ENCODE assay signal across 13 cellular contexts in the genomic region with DNA sequence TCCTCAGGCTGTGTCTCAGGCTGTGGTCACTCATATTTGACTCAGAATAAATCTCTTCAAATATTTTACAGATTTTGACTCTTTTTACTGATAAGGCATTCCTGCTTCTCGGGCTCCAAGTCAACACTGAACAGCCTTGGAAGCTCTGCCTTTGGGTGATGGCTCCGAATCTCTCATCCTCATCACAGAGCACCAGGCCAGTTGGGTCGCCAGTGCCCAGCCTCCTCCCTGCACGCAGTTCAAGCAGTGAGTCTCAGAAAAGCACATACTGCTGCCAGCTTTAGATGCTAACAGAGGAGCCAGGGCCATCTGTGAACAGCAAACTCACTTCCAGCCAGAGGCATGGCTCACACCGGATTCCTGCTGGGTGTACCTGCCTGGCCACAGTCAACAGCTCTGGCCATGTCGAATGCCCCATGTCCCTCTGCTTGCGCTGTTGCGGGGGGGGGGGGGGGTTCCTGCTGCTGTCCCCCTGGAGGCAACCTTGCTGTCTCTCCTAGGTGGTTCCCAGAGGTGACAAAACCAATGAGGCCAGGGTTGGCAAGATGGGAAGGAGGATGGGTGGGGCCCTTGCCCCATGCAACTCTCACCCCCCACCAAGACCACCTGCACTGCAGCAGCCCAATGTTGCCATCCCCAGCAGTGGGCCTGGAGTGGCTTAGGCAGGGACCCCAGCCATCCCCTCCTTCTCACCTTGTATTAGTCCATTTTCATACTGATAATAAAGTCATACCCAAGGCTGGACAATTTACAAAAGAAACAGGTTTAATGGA.
A peak's percentile ranks its signal among the peaks of the same experiment; 100 is the strongest.
DNase-seq lines count a peak whose midpoint lies in the region; ATAC-seq and TF ChIP-seq lines count a peak whose summit lies in the region.
"Had no signal": no experiment of that assay in that cellular context is flagged by ENCODE, and none has a peak within 500 bp of the region (broad histone marks: within the 10 kb centered on the region; RNA-seq: fewer than 3 reads in every experiment).

No MANE protein-coding gene starts in this region.

- no peaks in the 10 kb centered on the region for H3K79me2 ChIP-seq in H9 (ENCODE audit: insufficient read depth, low read length)
- no peaks in the 10 kb centered on the region for H3K79me2 ChIP-seq in osteoblast (ENCODE audit: insufficient read depth, low read length)

- peaks cover 23% of the 10 kb centered on the region for H3K9me3 ChIP-seq in H9 (ENCODE audit: control insufficient read depth, low read depth, low read length)
- no peaks in the 10 kb centered on the region for H3K9me3 ChIP-seq in osteoblast (ENCODE audit: low read depth, low read length)
- H3K9me3 ChIP-seq in naive thymus-derived CD4-positive, alpha-beta T cell (ENCODE audit: control insufficient read depth in 2 of 3, low read length in 3 of 3): peaks cover 0 to 19% (median 0%) of the 10 kb centered on the region in 3 experiments

- no peak overlapping the region for H3K56ac ChIP-seq in H9 (ENCODE audit: insufficient read length, low read depth, low read length)

- peak; percentile 34 for DNase-seq in activated CD8-positive, alpha-beta memory T cell treated with anti-CD3 and anti-CD28 coated beads, Interleukin-2, amount 50 U/mL, for 48 hours
- DNase-seq in activated CD8-positive, alpha-beta memory T cell treated with anti-CD3 and anti-CD28 coated beads, Interleukin-2, amount 10 ng/mL, durations not matched to agents 7 days and 5 days: no peak
- DNase-seq in H9: peak; percentile 14
- DNase-seq in osteoblast (ENCODE audit: insufficient read length, low spot score, missing footprints): peak; percentile 58
- peak; percentile 37 for DNase-seq in ureter (ENCODE audit: low spot score)
- no peak for DNase-seq in naive thymus-derived CD4-positive, alpha-beta T cell
- no peak for DNase-seq in kidney tubule cell (ENCODE audit: low spot score)
- DNase-seq: ACHN; CD4-positive, CD25-positive, alpha-beta regulatory T cell; DMS53; GM23248 had no signal

- H2BK5ac ChIP-seq in H9 (ENCODE audit: insufficient read length, low read length): no peak overlapping the region

- peaks cover 12% of the 10 kb centered on the region for H3K36me3 Mint-ChIP-seq in activated CD8-positive, alpha-beta memory T cell treated with anti-CD3 and anti-CD28 coated beads, Interleukin-2, amount 10 ng/mL, durations not matched to agents 7 days and 5 days
- peaks cover 27 to 49% (median 47%) of the 10 kb centered on the region in 3 experiments for H3K36me3 Mint-ChIP-seq in H9 (ENCODE audit: insufficient read depth in 1 of 3, low read depth in 3 of 3)
- H3K36me3 Mint-ChIP-seq in naive thymus-derived CD4-positive, alpha-beta T cell: peaks cover 0 to 12% (median 3%) of the 10 kb centered on the region in 5 donors
- H3K36me3 Mint-ChIP-seq: CD4-positive, CD25-positive, alpha-beta regulatory T cell had no signal

- H3K27me3 ChIP-seq in H9 (ENCODE audit: insufficient read depth, low read length): no peaks in the 10 kb centered on the region
- H3K27me3 ChIP-seq in osteoblast (ENCODE audit: insufficient read depth, low read length): no peaks in the 10 kb centered on the region
- H3K27me3 ChIP-seq in naive thymus-derived CD4-positive, alpha-beta T cell (ENCODE audit: control insufficient read depth in 2 of 2, insufficient read depth in 2 of 2, low read length in 2 of 2): no peaks in the 10 kb centered on the region
- H3K27me3 ChIP-seq: BLaER1 treated with 17β-estradiol and CSF1 and Interleukin-3, amounts not matched to agents 10 nM and 100 nM had no signal

- H2AK5ac ChIP-seq in H9 (ENCODE audit: insufficient read length, low read length): no peak overlapping the region

- no peak overlapping the region for H3K14ac ChIP-seq in H9 (ENCODE audit: insufficient read depth, low read length)

- no peak overlapping the region for H2BK120ac ChIP-seq in H9 (ENCODE audit: low read depth, low read length, poor library complexity, severe bottlenecking)

- no peak overlapping the region for H3T11ph ChIP-seq in H9 (ENCODE audit: low read length)

- H3K4me3 Mint-ChIP-seq in activated CD8-positive, alpha-beta memory T cell treated with anti-CD3 and anti-CD28 coated beads, Interleukin-2, amount 10 ng/mL, durations not matched to agents 7 days and 5 days: no peak overlapping the region
- H3K4me3 Mint-ChIP-seq in H9: no peak overlapping the region
- H3K4me3 Mint-ChIP-seq in naive thymus-derived CD4-positive, alpha-beta T cell: no peak overlapping the region
- H3K4me3 Mint-ChIP-seq: CD4-positive, CD25-positive, alpha-beta regulatory T cell had no signal

- H2BK12ac ChIP-seq in H9 (ENCODE audit: insufficient read length, low read depth, low read length): no peak overlapping the region

- H2AFZ ChIP-seq in H9 (ENCODE audit: low read length): no peak overlapping the region
- no peak overlapping the region for H2AFZ ChIP-seq in osteoblast (ENCODE audit: low read length)
- H2AFZ ChIP-seq: GM23248 had no signal

- H2BK15ac ChIP-seq in H9 (ENCODE audit: low read depth, low read length): no peak overlapping the region

- H3K27ac Mint-ChIP-seq in activated CD8-positive, alpha-beta memory T cell treated with anti-CD3 and anti-CD28 coated beads, Interleukin-2, amount 10 ng/mL, durations not matched to agents 7 days and 5 days: no peak overlapping the region
- H3K27ac Mint-ChIP-seq in H9: no peak overlapping the region
- no peak overlapping the region for H3K27ac Mint-ChIP-seq in naive thymus-derived CD4-positive, alpha-beta T cell
- H3K27ac Mint-ChIP-seq: CD4-positive, CD25-positive, alpha-beta regulatory T cell had no signal

- POLR2A ChIA-PET in naive thymus-derived CD4-positive, alpha-beta T cell (lab: Charles Lee): no interaction called here

- H4K8ac ChIP-seq in H9 (replicated peaks; ENCODE audit: insufficient read length, low read depth, low read length): no peak overlapping the region

- H3K27ac ChIP-seq in H9 (ENCODE audit: insufficient read length, low read depth, low read length) (no peak overlapping the region), osteoblast (ENCODE audit: low read depth, low read length) (no peak overlapping the region)
- H3K27ac ChIP-seq in naive thymus-derived CD4-positive, alpha-beta T cell (ENCODE audit: low read depth, low read length): no peak overlapping the region
- H3K27ac ChIP-seq: BLaER1 treated with 17β-estradiol and CSF1 and Interleukin-3, amounts not matched to agents 10 nM and 100 nM; GM23248 had no signal

- no peak overlapping the region for H4K91ac ChIP-seq in H9 (ENCODE audit: insufficient read length, low read depth, low read length)

- H4K20me1 ChIP-seq in H9 (ENCODE audit: control insufficient read depth, insufficient read depth, insufficient read length) (no peaks in the 10 kb centered on the region), osteoblast (ENCODE audit: insufficient read depth, low read length) (no peaks in the 10 kb centered on the region)
- H4K20me1 ChIP-seq: BLaER1 treated with 17β-estradiol and CSF1 and Interleukin-3, amounts not matched to agents 10 nM and 100 nM had no signal

- no CpG with 5 or more reads among the region's 8 CpGs for WGBS in H9 (ENCODE audit: extremely low coverage, insufficient read length, low lambda C conversion rate)

- no peaks in the 10 kb centered on the region for H3K36me3 ChIP-seq in osteoblast (ENCODE audit: insufficient read depth, low read length)
- H3K36me3 ChIP-seq in naive thymus-derived CD4-positive, alpha-beta T cell (ENCODE audit: control insufficient read depth in 2 of 3, insufficient read depth in 3 of 3, low read length in 3 of 3): no peaks in the 10 kb centered on the region

- peaks cover 13% of the 10 kb centered on the region for H3K9me3 Mint-ChIP-seq in activated CD8-positive, alpha-beta memory T cell treated with anti-CD3 and anti-CD28 coated beads, Interleukin-2, amount 10 ng/mL, durations not matched to agents 7 days and 5 days (ENCODE audit: low read depth)
- H3K9me3 Mint-ChIP-seq in H9: peaks cover 48 to 60% of the 10 kb centered on the region in 2 experiments
- H3K9me3 Mint-ChIP-seq in naive thymus-derived CD4-positive, alpha-beta T cell: peaks cover 0 to 48% (median 15%) of the 10 kb centered on the region in 11 donors

- ATAC-seq in activated CD8-positive, alpha-beta memory T cell treated with anti-CD3 and anti-CD28 coated beads, Interleukin-2, amount 10 ng/mL, durations not matched to agents 7 days and 5 days: no peak
- no peak for ATAC-seq in naive thymus-derived CD4-positive, alpha-beta T cell
- ATAC-seq in HG02852 (IDR thresholded peaks at IDR 0.05; ENCODE audit: unreplicated experiment): no peak

- H3K4me1 Mint-ChIP-seq in activated CD8-positive, alpha-beta memory T cell treated with anti-CD3 and anti-CD28 coated beads, Interleukin-2, amount 10 ng/mL, durations not matched to agents 7 days and 5 days: peaks cover 2% of the 10 kb centered on the region
- peaks cover 5 to 8% of the 10 kb centered on the region in 2 experiments; a peak in 3 of 4 replicates for H3K4me1 Mint-ChIP-seq in H9
- peaks cover 0 to 2% (median 0%) of the 10 kb centered on the region in 7 donors for H3K4me1 Mint-ChIP-seq in naive thymus-derived CD4-positive, alpha-beta T cell
- H3K4me1 Mint-ChIP-seq: CD4-positive, CD25-positive, alpha-beta regulatory T cell had no signal

- no peak overlapping the region for H4K5ac ChIP-seq in H9 (ENCODE audit: insufficient read length, low read depth, low read length)

- no peak overlapping the region for H3K23ac ChIP-seq in H9 (ENCODE audit: insufficient read length, low read depth, low read length)

- no peak overlapping the region for H2BK20ac ChIP-seq in H9 (ENCODE audit: low read depth, low read length, poor library complexity, severe bottlenecking)

- H3K4me1 ChIP-seq in H9 (ENCODE audit: insufficient read depth, low read length): no peaks in the 10 kb centered on the region; the same call in 1 of the 2 replicates
- H3K4me1 ChIP-seq in osteoblast (ENCODE audit: insufficient read depth, low read length): no peaks in the 10 kb centered on the region
- H3K4me1 ChIP-seq in naive thymus-derived CD4-positive, alpha-beta T cell (ENCODE audit: control insufficient read depth in 2 of 2, insufficient read depth in 2 of 2, low read length in 2 of 2): no peaks in the 10 kb centered on the region

- H3K79me1 ChIP-seq in H9 (ENCODE audit: insufficient read depth, low read depth, low read length, poor library complexity, severe bottlenecking): no peaks in the 10 kb centered on the region

- H3K4me3 ChIP-seq in osteoblast (ENCODE audit: insufficient read depth, low read length): no peak overlapping the region
- H3K4me3 ChIP-seq in naive thymus-derived CD4-positive, alpha-beta T cell (ENCODE audit: low read length): no peak overlapping the region
- H3K4me3 ChIP-seq: BLaER1 treated with 17β-estradiol and CSF1 and Interleukin-3, amounts not matched to agents 10 nM and 100 nM; GM23248 had no signal

- peaks cover 7% of the 10 kb centered on the region for H3K27me3 Mint-ChIP-seq in activated CD8-positive, alpha-beta memory T cell treated with anti-CD3 and anti-CD28 coated beads, Interleukin-2, amount 10 ng/mL, durations not matched to agents 7 days and 5 days
- peaks cover 17% of the 10 kb centered on the region for H3K27me3 Mint-ChIP-seq in H9 (ENCODE audit: low read depth)
- peaks cover 0 to 3% (median 0%) of the 10 kb centered on the region in 5 donors for H3K27me3 Mint-ChIP-seq in naive thymus-derived CD4-positive, alpha-beta T cell
- H3K27me3 Mint-ChIP-seq: CD4-positive, CD25-positive, alpha-beta regulatory T cell had no signal

- no peak for TF ChIP-seq CTCF in H9 (conservative IDR thresholded peaks at IDR 0.05)
- TF ChIP-seq CTCF in osteoblast (IDR thresholded peaks at IDR 0.05; ENCODE audit: extremely low read depth, low read depth, low read length): no peak

- H3K4me2 ChIP-seq in H9 (ENCODE audit: insufficient read depth, insufficient read length, low read length): no peak overlapping the region
- no peak overlapping the region for H3K4me2 ChIP-seq in osteoblast (ENCODE audit: insufficient read depth, low read length)

- CTCF ChIA-PET in activated CD8-positive, alpha-beta memory T cell treated with anti-CD3 and anti-CD28 coated beads, Interleukin-2, amount 10 ng/mL, durations not matched to agents 7 days and 5 days (lab: Charles Lee): no interaction called here
- CTCF ChIA-PET in naive thymus-derived CD4-positive, alpha-beta T cell (lab: Charles Lee): no interaction called here

- intact Hi-C loops in naive thymus-derived CD4-positive, alpha-beta T cell (cut with micrococcal nuclease): no loop called here

- H3K4ac ChIP-seq in H9 (ENCODE audit: low read depth, low read length): no peak overlapping the region

- no peak overlapping the region for H3K18ac ChIP-seq in H9 (ENCODE audit: insufficient read length, low read depth, low read length)

- no peaks in the 10 kb centered on the region for H3K23me2 ChIP-seq in H9 (ENCODE audit: insufficient read length, low read depth, low read length, poor library complexity, severe bottlenecking)

- H3K9ac ChIP-seq in H9 (ENCODE audit: extremely low read depth, insufficient read length, low read length): no peak overlapping the region
- H3K9ac ChIP-seq: BLaER1 treated with 17β-estradiol and CSF1 and Interleukin-3, amounts not matched to agents 10 nM and 100 nM; GM23248 had no signal

Comparison
In these comparisons a context has a peak if more than half of its experiments do, and no peak if none do; other contexts are left out.
1. DNase-seq: peak in activated CD8-positive, alpha-beta memory T cell treated with anti-CD3 and anti-CD28 coated beads, Interleukin-2, amount 50 U/mL, for 48 hours (single experiment), H9 (single experiment), osteoblast (single experiment) and ureter (single experiment); none in activated CD8-positive, alpha-beta memory T cell treated with anti-CD3 and anti-CD28 coated beads, Interleukin-2, amount 10 ng/mL, durations not matched to agents 7 days and 5 days (single experiment), naive thymus-derived CD4-positive, alpha-beta T cell (0 of 9) and kidney tubule cell (single experiment).